ENCODE assay signal across 24 cellular contexts in the genomic region with DNA sequence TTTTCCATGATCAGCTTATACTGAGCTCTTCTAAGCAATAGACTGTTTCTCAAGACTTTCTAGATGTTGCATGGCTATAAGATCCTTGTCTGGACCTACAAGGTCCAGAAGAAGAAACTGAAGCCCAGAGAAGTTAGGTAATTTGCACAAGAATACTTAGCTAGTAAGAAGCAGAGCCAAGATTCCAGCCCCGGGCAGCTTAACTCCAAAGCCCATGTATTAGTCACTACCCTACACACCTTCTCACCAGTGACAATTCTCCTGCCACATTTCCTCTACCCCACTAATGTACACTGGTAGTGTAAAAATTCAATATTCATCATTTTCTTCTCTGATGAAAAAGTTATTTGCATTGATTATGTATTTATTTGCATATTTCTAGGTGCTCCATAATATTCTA.
"Had no signal": no experiment of that assay in that cellular context is flagged by ENCODE, and none has a peak within 500 bp of the region (broad histone marks: within the 10 kb centered on the region; RNA-seq: fewer than 3 reads in every experiment).

No MANE protein-coding gene starts in this region.

- DNase-seq: activated CD4-positive, alpha-beta T cell treated with anti-CD3 and anti-CD28 coated beads, Interleukin-2, amount 10 ng/mL, durations not matched to agents 7 days and 5 days; activated CD4-positive, CD25-positive, alpha-beta regulatory T cell; activated CD8-positive, alpha-beta T cell treated with anti-CD3 and anti-CD28 coated beads, Interleukin-2, amount 10 ng/mL, durations not matched to agents 7 days and 5 days; activated naive CD4-positive, alpha-beta T cell treated with Interleukin-2 at 50 U/mL for 16 hours; activated naive CD8-positive, alpha-beta T cell treated with anti-CD3 and anti-CD28 coated beads, Interleukin-2, amount 10 ng/mL, durations not matched to agents 7 days and 5 days; activated T-cell treated with anti-CD3 and anti-CD28 coated beads, Interleukin-2, amount 50 U/mL, for 24 hours; cerebellar nuclear complex; cortex of kidney; effector CD4-positive, alpha-beta T cell; esophagus squamous epithelium; foreskin melanocyte; glutamatergic neuron; hippocampal formation; islet precursor cell; lower lobe of right lung; spleen; stimulated activated CD8-positive, alpha-beta memory T cell treated with anti-CD3 and anti-CD28 coated beads, Interleukin-4, amount 100 ng/mL, for 48 hours; stimulated activated naive CD4-positive, alpha-beta T cell treated with Interleukin-2 at 50 U/mL for 16 hours; tibial artery had no signal

- H3K4me1 ChIP-seq: lower lobe of right lung, parathyroid adenoma, spleen, tibial artery had no signal

- H3K4me1 Mint-ChIP-seq: activated CD4-positive, alpha-beta T cell treated with anti-CD3 and anti-CD28 coated beads, Interleukin-2, amount 10 ng/mL, durations not matched to agents 7 days and 5 days; activated naive CD8-positive, alpha-beta T cell treated with anti-CD3 and anti-CD28 coated beads, Interleukin-2, amount 10 ng/mL, durations not matched to agents 7 days and 5 days had no signal

- H3K27me3 ChIP-seq: esophagus squamous epithelium, neutrophil, spleen, tibial artery had no signal

- H3K36me3 Mint-ChIP-seq: activated naive CD8-positive, alpha-beta T cell treated with anti-CD3 and anti-CD28 coated beads, Interleukin-2, amount 10 ng/mL, durations not matched to agents 7 days and 5 days; natural killer cell treated with Interleukin-12 subunit alpha and Interleukin-12 subunit beta and Interleukin-15 and Interleukin-18, amount 100 ng/mL, for 72 hours had no signal

- H3K36me3 ChIP-seq: esophagus squamous epithelium, lower lobe of right lung, neutrophil, spleen, tibial artery had no signal

- H3K9me3 ChIP-seq: esophagus squamous epithelium, lower lobe of right lung, neutrophil, spleen, tibial artery had no signal

- H3K27me3 Mint-ChIP-seq: activated CD4-positive, alpha-beta T cell treated with anti-CD3 and anti-CD28 coated beads, Interleukin-2, amount 10 ng/mL, durations not matched to agents 7 days and 5 days; activated T-cell treated with anti-CD3 and anti-CD28 coated beads, Interleukin-2, amount 50 U/mL, for 24 hours had no signal

- ATAC-seq: activated CD8-positive, alpha-beta T cell treated with anti-CD3 and anti-CD28 coated beads, Interleukin-2, amount 10 ng/mL, durations not matched to agents 7 days and 5 days; lower lobe of right lung; natural killer cell treated with Interleukin-12 subunit alpha and Interleukin-12 subunit beta and Interleukin-15 and Interleukin-18, amount 100 ng/mL, for 72 hours; sciatic nerve had no signal

- H3K9me3 Mint-ChIP-seq: activated T-cell treated with anti-CD3 and anti-CD28 coated beads, Interleukin-2, amount 50 U/mL, for 24 hours; activated T-helper 2 cell treated with anti-CD3 and anti-CD28 coated beads, Interferon-gamma antibody, Interleukin-2, Interleukin-4, amounts not matched to agents 10 μg/mL and 5 μg/mL and 100 μg/mL, durations not matched to agents 14 hours and 24 hours and 36 hours; natural killer cell treated with Interleukin-12 subunit alpha and Interleukin-12 subunit beta and Interleukin-15 and Interleukin-18, amount 100 ng/mL, for 72 hours had no signal

- H3K27ac Mint-ChIP-seq: activated CD4-positive, alpha-beta T cell treated with anti-CD3 and anti-CD28 coated beads, Interleukin-2, amount 10 ng/mL, durations not matched to agents 7 days and 5 days; activated CD8-positive, alpha-beta T cell treated with anti-CD3 and anti-CD28 coated beads, Interleukin-2, amount 10 ng/mL, durations not matched to agents 7 days and 5 days; activated naive CD8-positive, alpha-beta T cell treated with anti-CD3 and anti-CD28 coated beads, Interleukin-2, amount 10 ng/mL, durations not matched to agents 7 days and 5 days; activated T-cell treated with anti-CD3 and anti-CD28 coated beads, Interleukin-2, amount 50 U/mL, for 24 hours; activated T-helper 2 cell treated with anti-CD3 and anti-CD28 coated beads, Interferon-gamma antibody, Interleukin-2, Interleukin-4, amounts not matched to agents 10 μg/mL and 5 μg/mL and 100 μg/mL, durations not matched to agents 14 hours and 24 hours and 36 hours; natural killer cell treated with Interleukin-12 subunit alpha and Interleukin-12 subunit beta and Interleukin-15 and Interleukin-18, amount 100 ng/mL, for 72 hours had no signal

- H3K4me3 Mint-ChIP-seq: activated CD4-positive, alpha-beta T cell treated with anti-CD3 and anti-CD28 coated beads, Interleukin-2, amount 10 ng/mL, durations not matched to agents 7 days and 5 days; activated CD8-positive, alpha-beta T cell treated with anti-CD3 and anti-CD28 coated beads, Interleukin-2, amount 10 ng/mL, durations not matched to agents 7 days and 5 days; activated naive CD8-positive, alpha-beta T cell treated with anti-CD3 and anti-CD28 coated beads, Interleukin-2, amount 10 ng/mL, durations not matched to agents 7 days and 5 days; activated T-cell treated with anti-CD3 and anti-CD28 coated beads, Interleukin-2, amount 50 U/mL, for 24 hours; natural killer cell treated with Interleukin-12 subunit alpha and Interleukin-12 subunit beta and Interleukin-15 and Interleukin-18, amount 100 ng/mL, for 72 hours had no signal

- H3K4me3 ChIP-seq: esophagus squamous epithelium, lower lobe of right lung, spleen, tibial artery had no signal
